Comparison of ENCODE assay signal across 2 cellular contexts in genomic region chr2:66317268-66317899, GRCh38.
TF ChIP-seq lines count a peak whose summit lies in the region.

No MANE protein-coding gene starts in this region.

TF ChIP-seq in SK-N-SH, 30 proteins besides CTCF, POLR2A, EP300 and RAD21 (continued from another document):
- TF ChIP-seq USF2 (IDR thresholded peaks at IDR 0.05; ENCODE audit: borderline replicate concordance, low read depth, low read length) (no peak), GABPA (IDR thresholded peaks at IDR 0.05; ENCODE audit: low read depth) (no peak), REST (IDR thresholded peaks at IDR 0.05; ENCODE audit: low read depth, low read length) (no peak), POLR2AphosphoS5 (IDR thresholded peaks at IDR 0.05; ENCODE audit: low read depth, low read length) (no peak), FOXJ3 (CRISPR knock-in tag; IDR thresholded peaks at IDR 0.05) (no peak)

TF ChIP-seq in SK-N-SH treated with all-trans-retinoic acid at 6 μM for 48 hours, 23 proteins besides CTCF, POLR2A, EP300 and RAD21 (continued from another document):
- no peak for TF ChIP-seq PATZ1 (CRISPR knock-in tag; IDR thresholded peaks at IDR 0.05; ENCODE audit: borderline replicate concordance)
- TF ChIP-seq GLIS3 (CRISPR knock-in tag; IDR thresholded peaks at IDR 0.05): no peak
- no peak for TF ChIP-seq CSDC2 (CRISPR knock-in tag; IDR thresholded peaks at IDR 0.05)
- no peak for TF ChIP-seq ZFP3 (CRISPR knock-in tag; IDR thresholded peaks at IDR 0.05)
- no peak for TF ChIP-seq POU6F1 (CRISPR knock-in tag; IDR thresholded peaks at IDR 0.05; ENCODE audit: borderline replicate concordance, low read depth)
- TF ChIP-seq RARB (CRISPR knock-in tag; IDR thresholded peaks at IDR 0.05): no peak
- TF ChIP-seq PPARA (CRISPR knock-in tag; IDR thresholded peaks at IDR 0.05; ENCODE audit: borderline replicate concordance): no peak
- no peak for TF ChIP-seq ZFP30 (CRISPR knock-in tag; IDR thresholded peaks at IDR 0.05)
- no peak for TF ChIP-seq CREB5 (CRISPR knock-in tag; IDR thresholded peaks at IDR 0.05; ENCODE audit: low read depth)
TF ChIP-seq in SK-N-SH treated with all-trans-retinoic acid at 6 μM for 48 hours: peak in this region for 0.
